ENCODE assay signal across 8 cellular contexts in genomic region chr1:1014896-1015681, GRCh38. TPM values are rescaled to one million over a fixed set of nuclear protein-coding genes. Genes with fewer than 3 reads are reported as not detected.
DNase-seq lines count a peak whose midpoint lies in the region; ATAC-seq and TF ChIP-seq lines count a peak whose summit lies in the region.

No MANE protein-coding gene starts in this region.

- no peaks in the 10 kb centered on the region for H4K20me1 ChIP-seq in IMR-90 (ENCODE audit: insufficient read depth, low read length)

- H2BK20ac ChIP-seq in IMR-90 (ENCODE audit: low read depth, low read length), result no peak overlapping the region

- H4K8ac ChIP-seq in IMR-90 (ENCODE audit: low read depth in 2 of 2, low read length in 2 of 2) (peak overlapping the region in 1 of 2 experiments; percentile 65; a peak in 2 of 4 replicates), neuronal stem cell (ENCODE audit: low read depth, low read length) (no peak overlapping the region)

- no TSS peak for BruUV-seq in IMR-90 (replicated peaks; lab: Mats Ljungman, UMichigan)

- peak overlapping the region; percentile 43 for H2AFZ ChIP-seq in IMR-90 (replicated peaks; ENCODE audit: low read length, poor library complexity)
- H2AFZ ChIP-seq in neuronal stem cell (ENCODE audit: low read length), result no peak overlapping the region

- TF ChIP-seq CTCF in IMR-90 (conservative IDR thresholded peaks at IDR 0.05; ENCODE audit: low read depth, low read length), result peak; percentile 45
- peak; percentile 65 for TF ChIP-seq CTCF in brain microvascular endothelial cell (IDR thresholded peaks at IDR 0.05; ENCODE audit: low read depth, low read length, missing control alignments)

- H3K9me3 ChIP-seq in IMR-90 (ENCODE audit: control insufficient read depth, insufficient read depth, low read length) (no peaks in the 10 kb centered on the region), neuronal stem cell (replicated peaks in 1 of 2; ENCODE audit: control insufficient read depth in 2 of 2, insufficient read depth in 1 of 2, low read depth in 1 of 2, low read length in 2 of 2) (peaks cover 0 to 5% of the 10 kb centered on the region in 2 donors)

- WGBS in IMR-90 (ENCODE audit: extremely low coverage in 2 of 2, insufficient read length in 1 of 2), 2 experiments, result 84% methylated on average over 8 of the region's 18 CpGs; no CpG with 5 or more reads in 1 of the 2 experiments
- no CpG with 5 or more reads among the region's 18 CpGs for WGBS in neuronal stem cell (ENCODE audit: extremely low coverage in 2 of 2, insufficient read length in 2 of 2, insufficient replicate concordance in 1 of 2), 2 donors

- ATAC-seq in IMR-90 (ENCODE audit: low read depth), result no peak
- ATAC-seq in HG03521 (IDR thresholded peaks at IDR 0.05; ENCODE audit: unreplicated experiment), result no peak

- DNase-seq in DMS53 treated with DMSO at 0.1 percent for 48 hours (lab: John Stamatoyannopoulos, UW; ENCODE audit: unreplicated experiment) (peak; percentile 4), IMR-90 (no peak), brain microvascular endothelial cell (no peak), neuronal stem cell (ENCODE audit: low spot score) (no peak), iPS-NIHi7 (ENCODE audit: extremely low spot score) (no peak), NCI-H510A (lab: John Stamatoyannopoulos, UW) (no peak), activated gamma-delta T cell (lab: John Stamatoyannopoulos, UW) (no peak)

- H3K4ac ChIP-seq in IMR-90 (ENCODE audit: low read depth, low read length) (0 out of 2 replicates have a peak overlapping the region, but pooled peaks have one; percentile 88), neuronal stem cell (ENCODE audit: low read length) (no peak overlapping the region)

- intact Hi-C loops in IMR-90 (cut with micrococcal nuclease), result no loop called here

- peak overlapping the region; percentile 92 for H2AK5ac ChIP-seq in IMR-90 (ENCODE audit: low read depth, low read length)
- peak overlapping the region; percentile 90 for H2AK5ac ChIP-seq in neuronal stem cell (ENCODE audit: low read depth, low read length)

- peak; percentile 57 for TF ChIP-seq RAD21 in IMR-90 (IDR thresholded peaks at IDR 0.05; ENCODE audit: low read length)

- POLR2A ChIA-PET in IMR-90 (lab: Charles Lee; ENCODE audit: unreplicated experiment), result no interaction called here

- H3K79me1 ChIP-seq in IMR-90 (ENCODE audit: low read depth in 1 of 2, low read length in 2 of 2), result peaks cover 0 to 11% of the 10 kb centered on the region in 2 experiments; a peak in 2 of 4 replicates
- H3K79me1 ChIP-seq in neuronal stem cell (ENCODE audit: low read depth, low read length), result peaks cover 5% of the 10 kb centered on the region

- H2BK12ac ChIP-seq in neuronal stem cell (ENCODE audit: low read length), result peak overlapping the region; percentile 43

- H2BK5ac ChIP-seq in IMR-90 (ENCODE audit: low read depth, low read length, poor library complexity, severe bottlenecking) (no peak overlapping the region), neuronal stem cell (ENCODE audit: low read length) (no peak overlapping the region)

- H3K27me3 ChIP-seq in IMR-90 (ENCODE audit: control insufficient read depth, insufficient read depth, low read length), result no peaks in the 10 kb centered on the region
- no peaks in the 10 kb centered on the region for H3K27me3 ChIP-seq in brain microvascular endothelial cell (replicated peaks)
- peaks cover 0 to 5% (median 0%) of the 10 kb centered on the region in 3 experiments for H3K27me3 ChIP-seq in neuronal stem cell (ENCODE audit: control insufficient read depth in 3 of 3, insufficient read depth in 3 of 3, low read depth in 1 of 3, low read length in 3 of 3)

- H3K56ac ChIP-seq in IMR-90 (ENCODE audit: extremely low read depth, insufficient read depth, low read length), result no peak overlapping the region

- H3K36me3 ChIP-seq in IMR-90 (ENCODE audit: control insufficient read depth, insufficient read depth, low read length), result no peaks in the 10 kb centered on the region
- H3K36me3 ChIP-seq in brain microvascular endothelial cell (replicated peaks), result no peaks in the 10 kb centered on the region
- H3K36me3 ChIP-seq in neuronal stem cell (replicated peaks in 1 of 2; ENCODE audit: control insufficient read depth in 2 of 2, insufficient read depth in 2 of 2, low read length in 2 of 2), result no peaks in the 10 kb centered on the region

- H3K14ac ChIP-seq in IMR-90 (replicated peaks; ENCODE audit: low read depth, low read length) (no peak overlapping the region), neuronal stem cell (ENCODE audit: low read length) (no peak overlapping the region)

- no peak overlapping the region; the same call in 1 of the 2 replicates for H4K91ac ChIP-seq in IMR-90 (ENCODE audit: insufficient read depth, low read depth, low read length)
- H4K91ac ChIP-seq in neuronal stem cell (ENCODE audit: low read depth, low read length, poor library complexity), result peak overlapping the region; percentile 1

- H3K18ac ChIP-seq in IMR-90 (ENCODE audit: low read depth, low read length) (no peak overlapping the region), neuronal stem cell (ENCODE audit: low read length) (peak overlapping the region; percentile 82)

- no peak overlapping the region for H3K9ac ChIP-seq in IMR-90 (ENCODE audit: low read depth, low read length)
- no peak overlapping the region for H3K9ac ChIP-seq in neuronal stem cell (ENCODE audit: low read depth, low read length, poor library complexity)

- no peak overlapping the region for H3K4me2 ChIP-seq in IMR-90 (ENCODE audit: low read depth, low read length)
- H3K4me2 ChIP-seq in neuronal stem cell (ENCODE audit: insufficient read depth, low read length, poor library complexity, severe bottlenecking), result no peak overlapping the region

- CTCF ChIA-PET in IMR-90 (lab: Yijun Ruan, JAX), result no interaction called here

- H3K27ac ChIP-seq in IMR-90 (ENCODE audit: insufficient read depth, low read length) (no peak overlapping the region), brain microvascular endothelial cell (no peak overlapping the region), neuronal stem cell (replicated peaks; ENCODE audit: low read length) (no peak overlapping the region)

- H4K5ac ChIP-seq in IMR-90 (ENCODE audit: low read depth, low read length), result peak overlapping the region; percentile 7; the same call in 1 of the 2 replicates

- H2BK120ac ChIP-seq in IMR-90 (ENCODE audit: low read depth, low read length), result peak overlapping the region; percentile 48; the same call in 1 of the 2 replicates
- no peak overlapping the region for H2BK120ac ChIP-seq in neuronal stem cell (ENCODE audit: low read depth, low read length)

- no peak for TF ChIP-seq POLR2A in IMR-90 (IDR thresholded peaks at IDR 0.05; ENCODE audit: low read depth, low read length)

- no peak overlapping the region for H3K23ac ChIP-seq in IMR-90 (ENCODE audit: low read depth, low read length)
- H3K23ac ChIP-seq in neuronal stem cell (ENCODE audit: low read depth, low read length, poor library complexity), result no peak overlapping the region

- H2BK15ac ChIP-seq in IMR-90 (ENCODE audit: low read depth, low read length) (no peak overlapping the region; the same call in 2 of the 3 replicates), neuronal stem cell (ENCODE audit: low read length) (peak overlapping the region; percentile 92)

- H2AK9ac ChIP-seq in IMR-90 (replicated peaks; ENCODE audit: low read depth, low read length, poor library complexity), result peak overlapping the region; percentile 98

- peaks cover 4% of the 10 kb centered on the region for H3K4me1 ChIP-seq in IMR-90 (ENCODE audit: control insufficient read depth, insufficient read depth, low read length)
- H3K4me1 ChIP-seq in neuronal stem cell (ENCODE audit: control insufficient read depth in 2 of 2, insufficient read depth in 1 of 2, low read depth in 1 of 2, low read length in 2 of 2), result peaks cover 13% of the 10 kb centered on the region in 2 donors

- H3K4me3 ChIP-seq in IMR-90 (ENCODE audit: insufficient read depth, low read depth, low read length), result no peak overlapping the region
- H3K4me3 ChIP-seq in brain microvascular endothelial cell (ENCODE audit: low read depth, low read length), result no peak overlapping the region
- no peak overlapping the region for H3K4me3 ChIP-seq in neuronal stem cell (ENCODE audit: low read length in 2 of 2)

- dilution Hi-C loops in IMR-90 (cut with HindIII; ENCODE audit: low sequenced_read_pairs, unreplicated experiment), result no loop called here

- no peaks in the 10 kb centered on the region for H3K9me1 ChIP-seq in IMR-90 (ENCODE audit: insufficient read depth, low read length)

- in situ Hi-C loops in IMR-90 (cut with MboI; ENCODE audit: low sequenced_read_pairs), result no loop called here
- in situ Hi-C loops in brain microvascular endothelial cell (cut with HindIII; ENCODE audit: low pct_ligation_motif_present, low sequenced_read_pairs), result no loop called here

RNA-seq across cellular contexts. Expression of gene ISG15, which starts 1.8 kb away (rescaled TPM):
- total RNA-seq in IMR-90 (2012; rRNA removed), result 92.2 and 105 TPM in 2 replicates
- 99.1 and 138 TPM in 2 replicates for polyA plus RNA-seq in IMR-90 (2012; rRNA removed)
- polyA plus RNA-seq in IMR-90 (2012; cell fraction: cytosol; rRNA removed), result 153 and 262 TPM in 2 replicates
- 50.0 and 115 TPM in 2 replicates for polyA plus RNA-seq in IMR-90 (2012; cell fraction: nucleus; rRNA removed; ENCODE audit: low replicate concordance)
- polyA plus RNA-seq in neuronal stem cell (2013, experiment 1 of 2), result 44.0 TPM
- 44.5 TPM for polyA plus RNA-seq in neuronal stem cell (2013, experiment 2 of 2)

RNA-seq across cellular contexts. Expression of gene AGRN, which starts 4.8 kb away (rescaled TPM):
- total RNA-seq in IMR-90 (2012; rRNA removed), result 8.1 and 11.4 TPM in 2 replicates
- polyA plus RNA-seq in IMR-90 (2012; rRNA removed), result 115 and 124 TPM in 2 replicates
- polyA plus RNA-seq in IMR-90 (2012; cell fraction: cytosol; rRNA removed), result 128 and 199 TPM in 2 replicates
- polyA plus RNA-seq in IMR-90 (2012; cell fraction: nucleus; rRNA removed; ENCODE audit: low replicate concordance), result 291 and 688 TPM in 2 replicates
- polyA plus RNA-seq in neuronal stem cell (2013, experiment 1 of 2), result 79.8 TPM
- polyA plus RNA-seq in neuronal stem cell (2013, experiment 2 of 2), result 78.9 TPM

RNA-seq across cellular contexts. Expression of gene HES4, which starts 15.2 kb away (rescaled TPM):
- 1.4 and 3.1 TPM in 2 replicates for total RNA-seq in IMR-90 (2012; rRNA removed)
- 11.7 and 18.9 TPM in 2 replicates for polyA plus RNA-seq in IMR-90 (2012; rRNA removed)
- polyA plus RNA-seq in IMR-90 (2012; cell fraction: cytosol; rRNA removed), result 21.4 and 27.9 TPM in 2 replicates
- polyA plus RNA-seq in IMR-90 (2012; cell fraction: nucleus; rRNA removed; ENCODE audit: low replicate concordance), result 217 and 369 TPM in 2 replicates
- 312 TPM for polyA plus RNA-seq in neuronal stem cell (2013, experiment 1 of 2)
- polyA plus RNA-seq in neuronal stem cell (2013, experiment 2 of 2), result 285 TPM

RNA-seq across cellular contexts. Expression of gene PERM1, which starts 33.2 kb away (rescaled TPM):
- total RNA-seq in IMR-90 (2012; rRNA removed), result not detected in 2 replicates
- not detected in 2 replicates for polyA plus RNA-seq in IMR-90 (2012; rRNA removed)
- not detected in 2 replicates for polyA plus RNA-seq in IMR-90 (2012; cell fraction: cytosol; rRNA removed)
- 0.02 and 0.03 TPM in 2 replicates for polyA plus RNA-seq in IMR-90 (2012; cell fraction: nucleus; rRNA removed; ENCODE audit: low replicate concordance)
- polyA plus RNA-seq in neuronal stem cell (2013, experiment 1 of 2), result not detected
- polyA plus RNA-seq in neuronal stem cell (2013, experiment 2 of 2), result 0.01 TPM

RNA-seq across cellular contexts. Expression of gene PLEKHN1, which starts 48.8 kb away (rescaled TPM):
- total RNA-seq in IMR-90 (2012; rRNA removed), result 0.28 and 0.54 TPM in 2 replicates
- 2.1 and 2.3 TPM in 2 replicates for polyA plus RNA-seq in IMR-90 (2012; rRNA removed)
- 0.66 and 1.7 TPM in 2 replicates for polyA plus RNA-seq in IMR-90 (2012; cell fraction: cytosol; rRNA removed)
- 8.1 and 24.8 TPM in 2 replicates for polyA plus RNA-seq in IMR-90 (2012; cell fraction: nucleus; rRNA removed; ENCODE audit: low replicate concordance)
- polyA plus RNA-seq in neuronal stem cell (2013, experiment 1 of 2), result 0.07 TPM
- 0.03 TPM for polyA plus RNA-seq in neuronal stem cell (2013, experiment 2 of 2)
